10 cellular contexts compared by ENCODE assay signal in genomic region chr7:143395187-143396149, GRCh38. TPM values are rescaled to one million over a fixed set of nuclear protein-coding genes. Genes with fewer than 3 reads are reported as not detected.
DNase-seq lines count a peak whose midpoint lies in the region; ATAC-seq and TF ChIP-seq lines count a peak whose summit lies in the region.
"Had no signal": no experiment of that assay in that cellular context is flagged by ENCODE, and none has a peak within 500 bp of the region (broad histone marks: within the 10 kb centered on the region; RNA-seq: fewer than 3 reads in every experiment).

No MANE protein-coding gene starts in this region.

- ATAC-seq in HG02885 (IDR thresholded peaks at IDR 0.05; ENCODE audit: poor library complexity, unreplicated experiment) = peak; percentile 47
- ATAC-seq in activated CD4-positive, CD25-positive, alpha-beta regulatory T cell treated with anti-CD3 and anti-CD28 coated beads, Interleukin-2, amount 50 U/mL, for 24 hours = no peak

- peak overlapping the region in 1 of 4 donors; percentile 9 for H3K27ac ChIP-seq in esophagus squamous epithelium

- no peak for TF ChIP-seq POLR2A in esophagus squamous epithelium (IDR thresholded peaks at IDR 0.05)

- in situ Hi-C loops in astrocyte of the spinal cord (cut with HindIII; ENCODE audit: low sequenced_read_pairs) = no loop called here

- H3K4me3 ChIP-seq in astrocyte of the spinal cord (ENCODE audit: low read depth, low read length) (no peak overlapping the region), esophagus squamous epithelium (no peak overlapping the region)

- peak; percentile 33 for TF ChIP-seq CTCF in astrocyte of the spinal cord (IDR thresholded peaks at IDR 0.05; ENCODE audit: low read depth, low read length)
- peak in 1 of 6 experiments; percentile 26 for TF ChIP-seq CTCF in esophagus squamous epithelium (IDR thresholded peaks at IDR 0.05)

- peaks cover 5 to 100% (median 19%) of the 10 kb centered on the region in 3 donors for H3K36me3 ChIP-seq in esophagus squamous epithelium

- 58 to 72% methylated on average over 9 to 11 of the region's 21 CpGs for WGBS in esophagus squamous epithelium, 2 donors

- H3K27me3 ChIP-seq in esophagus squamous epithelium = no peaks in the 10 kb centered on the region

- DNase-seq in CD1c-positive myeloid dendritic cell (ENCODE audit: extremely low spot score) = peak; percentile 52
- DNase-seq in astrocyte of the spinal cord (ENCODE audit: low read depth, low spot score) = no peak
- peak; percentile 37 for DNase-seq in medulla oblongata (ENCODE audit: extremely low spot score)
- DNase-seq in esophagus squamous epithelium (lab: John Stamatoyannopoulos, UW) = no peak
- no peak for DNase-seq in RPMI8226
- no peak for DNase-seq in activated CD4-positive, alpha-beta T cell treated with anti-CD3 and anti-CD28 coated beads for 48 hours
- DNase-seq: stimulated activated CD4-positive, alpha-beta T cell treated with anti-CD3 and anti-CD28 coated beads, Interleukin-1b, Interleukin-23, amount 100 ng/mL, for 48 hours had no signal

- peaks cover 21 to 54% (median 29%) of the 10 kb centered on the region in 3 donors for H3K4me1 ChIP-seq in esophagus squamous epithelium

- no peaks in the 10 kb centered on the region for H3K9me3 ChIP-seq in esophagus squamous epithelium

- intact Hi-C loops in esophagus squamous epithelium (cut with DNase I) = no loop called here

RNA-seq across cellular contexts. Expression of gene EPHA1, which starts 13.2 kb away (rescaled TPM):
- 100 to 1,000 TPM in 1 of 4 donors, 10 to 100 TPM in 3; 64.5 to 132 (median 77.4) TPM for total RNA-seq in esophagus squamous epithelium

RNA-seq across cellular contexts. Expression of gene ZYX, which starts 14.3 kb away (rescaled TPM):
- total RNA-seq in esophagus squamous epithelium = 10 to 100 TPM; 40.2 to 78.8 (median 68.6) TPM

RNA-seq across cellular contexts. Expression of gene FAM131B, which starts 33.0 kb away (rescaled TPM):
- under 1 TPM; 0.09 to 0.76 (median 0.46) TPM for total RNA-seq in esophagus squamous epithelium

RNA-seq across cellular contexts. Expression of gene TAS2R60, which starts 47.8 kb away (rescaled TPM):
- not detected for total RNA-seq in esophagus squamous epithelium
- total RNA-seq: activated T-helper 2 cell treated with anti-CD3 and anti-CD28 coated beads, Interferon-gamma antibody, Interleukin-2, Interleukin-4, amounts not matched to agents 10 μg/mL and 5 μg/mL and 100 μg/mL, durations not matched to agents 14 hours and 24 hours and 36 hours had no signal

Comparison
In these comparisons a context has a peak if more than half of its experiments do, and no peak if none do; other contexts are left out.
1. DNase-seq: peak in CD1c-positive myeloid dendritic cell (single experiment) and medulla oblongata (single experiment); none in astrocyte of the spinal cord (single experiment), esophagus squamous epithelium (single experiment), RPMI8226 (single experiment) and activated CD4-positive, alpha-beta T cell treated with anti-CD3 and anti-CD28 coated beads for 48 hours (single experiment).